Comparison of ENCODE assay signal across 1 cellular context in genomic region chr5:132873930-132874271, GRCh38.
A peak's percentile ranks its signal among the peaks of the same experiment; 100 is the strongest.
TF ChIP-seq lines count a peak whose summit lies in the region.

No MANE protein-coding gene starts in this region.

TF ChIP-seq in HepG2, 621 proteins besides CTCF, POLR2A, EP300 and RAD21:
- TF ChIP-seq ZNF510 (CRISPR knock-in tag; IDR thresholded peaks at IDR 0.05; ENCODE audit: low read depth) (0 out of 2 replicates have a peak, but pooled peaks have one; percentile 30), SMAD3 (CRISPR knock-in tag; IDR thresholded peaks at IDR 0.05) (0 out of 2 replicates have a peak, but pooled peaks have one; percentile 6), ZBTB2 (CRISPR knock-in tag; IDR thresholded peaks at IDR 0.05; ENCODE audit: low read depth) (0 out of 2 replicates have a peak, but pooled peaks have one; percentile 12), HMGXB4 (CRISPR knock-in tag; IDR thresholded peaks at IDR 0.05; ENCODE audit: borderline replicate concordance in 1 of 2, low read depth in 1 of 2) (0 out of 4 replicates have a peak, but pooled peaks of 1 of the 2 experiments have one; percentile 18), PLRG1 (conservative IDR thresholded peaks at IDR 0.05) (no peak), XRCC5 (optimal IDR thresholded peaks at IDR 0.05; ENCODE audit: low read length) (no peak), ZNF501 (CRISPR knock-in tag; IDR thresholded peaks at IDR 0.05) (peak; percentile 40; the same call in 1 of the 2 replicates), ZNF546 (CRISPR knock-in tag; conservative IDR thresholded peaks at IDR 0.05) (0 out of 2 replicates have a peak, but pooled peaks have one; percentile 14), ZC3H4 (CRISPR knock-in tag; IDR thresholded peaks at IDR 0.05; ENCODE audit: borderline replicate concordance) (0 out of 2 replicates have a peak, but pooled peaks have one; percentile 6), RNF219 (CRISPR knock-in tag; IDR thresholded peaks at IDR 0.05) (no peak), HNF4A (CRISPR knock-in tag; IDR thresholded peaks at IDR 0.05) (no peak), ZNF598 (CRISPR knock-in tag; IDR thresholded peaks at IDR 0.05; ENCODE audit: borderline replicate concordance) (peak; percentile 46; the same call in 1 of the 2 replicates), FOXO4 (CRISPR knock-in tag; conservative IDR thresholded peaks at IDR 0.05) (0 out of 2 replicates have a peak, but pooled peaks have one; percentile 20), ZNF577 (CRISPR knock-in tag; IDR thresholded peaks at IDR 0.05; ENCODE audit: borderline replicate concordance, low read depth) (0 out of 2 replicates have a peak, but pooled peaks have one; percentile 15), NONO (IDR thresholded peaks at IDR 0.05) (no peak), NONO (CRISPR knock-in tag; conservative IDR thresholded peaks at IDR 0.05) (peak; percentile 9; the same call in 1 of the 2 replicates), SYNCRIP (IDR thresholded peaks at IDR 0.05; ENCODE audit: insufficient read depth, low read depth, low read length) (no peak), REPIN1 (CRISPR knock-in tag; IDR thresholded peaks at IDR 0.05; ENCODE audit: borderline replicate concordance, low read depth) (no peak), KDM4B (CRISPR knock-in tag; IDR thresholded peaks at IDR 0.05) (no peak), CCDC6 (CRISPR knock-in tag; IDR thresholded peaks at IDR 0.05) (no peak), ZNF263 (CRISPR knock-in tag; IDR thresholded peaks at IDR 0.05) (0 out of 2 replicates have a peak, but pooled peaks have one; percentile 9), ZBTB10 (CRISPR knock-in tag; IDR thresholded peaks at IDR 0.05; ENCODE audit: borderline replicate concordance) (no peak), ZC3H13 (CRISPR knock-in tag; IDR thresholded peaks at IDR 0.05) (peak; percentile 81), NCOR1 (IDR thresholded peaks at IDR 0.05; ENCODE audit: borderline replicate concordance, low read length) (no peak), ZNF232 (CRISPR knock-in tag; IDR thresholded peaks at IDR 0.05; ENCODE audit: borderline replicate concordance) (0 out of 2 replicates have a peak, but pooled peaks have one; percentile 36), ONECUT2 (CRISPR knock-in tag; IDR thresholded peaks at IDR 0.05) (no peak), ZNF660 (CRISPR knock-in tag; IDR thresholded peaks at IDR 0.05; ENCODE audit: borderline replicate concordance, low read depth) (0 out of 2 replicates have a peak, but pooled peaks have one; percentile 1)
- TF ChIP-seq, protein P1, sequence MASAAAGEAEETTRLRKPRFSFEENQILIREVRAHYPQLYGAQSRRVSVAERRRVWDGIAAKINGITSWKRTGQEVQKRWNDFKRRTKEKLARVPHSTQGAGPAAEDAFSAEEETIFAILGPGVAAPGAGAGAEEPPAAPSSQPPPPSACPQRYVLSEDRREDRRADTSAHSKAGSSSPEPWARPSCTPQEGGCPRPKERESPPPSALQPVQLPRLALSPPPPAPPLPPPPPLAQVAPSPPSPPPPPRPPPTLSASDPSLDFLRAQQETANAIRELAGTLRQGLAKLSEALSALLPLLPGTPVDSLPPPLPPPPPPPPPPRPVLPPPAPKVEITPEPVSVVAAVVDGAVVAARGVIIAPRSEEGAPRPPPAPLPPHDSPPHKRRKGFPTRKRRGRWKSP (CRISPR knock-in tag; IDR thresholded peaks at IDR 0.05), result 0 out of 2 replicates have a peak, but pooled peaks have one; percentile 12
- TF ChIP-seq, protein P2, sequence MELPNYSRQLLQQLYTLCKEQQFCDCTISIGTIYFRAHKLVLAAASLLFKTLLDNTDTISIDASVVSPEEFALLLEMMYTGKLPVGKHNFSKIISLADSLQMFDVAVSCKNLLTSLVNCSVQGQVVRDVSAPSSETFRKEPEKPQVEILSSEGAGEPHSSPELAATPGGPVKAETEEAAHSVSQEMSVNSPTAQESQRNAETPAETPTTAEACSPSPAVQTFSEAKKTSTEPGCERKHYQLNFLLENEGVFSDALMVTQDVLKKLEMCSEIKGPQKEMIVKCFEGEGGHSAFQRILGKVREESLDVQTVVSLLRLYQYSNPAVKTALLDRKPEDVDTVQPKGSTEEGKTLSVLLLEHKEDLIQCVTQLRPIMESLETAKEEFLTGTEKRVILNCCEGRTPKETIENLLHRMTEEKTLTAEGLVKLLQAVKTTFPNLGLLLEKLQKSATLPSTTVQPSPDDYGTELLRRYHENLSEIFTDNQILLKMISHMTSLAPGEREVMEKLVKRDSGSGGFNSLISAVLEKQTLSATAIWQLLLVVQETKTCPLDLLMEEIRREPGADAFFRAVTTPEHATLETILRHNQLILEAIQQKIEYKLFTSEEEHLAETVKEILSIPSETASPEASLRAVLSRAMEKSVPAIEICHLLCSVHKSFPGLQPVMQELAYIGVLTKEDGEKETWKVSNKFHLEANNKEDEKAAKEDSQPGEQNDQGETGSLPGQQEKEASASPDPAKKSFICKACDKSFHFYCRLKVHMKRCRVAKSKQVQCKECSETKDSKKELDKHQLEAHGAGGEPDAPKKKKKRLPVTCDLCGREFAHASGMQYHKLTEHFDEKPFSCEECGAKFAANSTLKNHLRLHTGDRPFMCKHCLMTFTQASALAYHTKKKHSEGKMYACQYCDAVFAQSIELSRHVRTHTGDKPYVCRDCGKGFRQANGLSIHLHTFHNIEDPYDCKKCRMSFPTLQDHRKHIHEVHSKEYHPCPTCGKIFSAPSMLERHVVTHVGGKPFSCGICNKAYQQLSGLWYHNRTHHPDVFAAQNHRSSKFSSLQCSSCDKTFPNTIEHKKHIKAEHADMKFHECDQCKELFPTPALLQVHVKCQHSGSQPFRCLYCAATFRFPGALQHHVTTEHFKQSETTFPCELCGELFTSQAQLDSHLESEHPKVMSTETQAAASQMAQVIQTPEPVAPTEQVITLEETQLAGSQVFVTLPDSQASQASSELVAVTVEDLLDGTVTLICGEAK (IDR thresholded peaks at IDR 0.05), result no peak
- TF ChIP-seq, protein P2 (CRISPR knock-in tag; IDR thresholded peaks at IDR 0.05), result no peak
- TF ChIP-seq, protein P3, sequence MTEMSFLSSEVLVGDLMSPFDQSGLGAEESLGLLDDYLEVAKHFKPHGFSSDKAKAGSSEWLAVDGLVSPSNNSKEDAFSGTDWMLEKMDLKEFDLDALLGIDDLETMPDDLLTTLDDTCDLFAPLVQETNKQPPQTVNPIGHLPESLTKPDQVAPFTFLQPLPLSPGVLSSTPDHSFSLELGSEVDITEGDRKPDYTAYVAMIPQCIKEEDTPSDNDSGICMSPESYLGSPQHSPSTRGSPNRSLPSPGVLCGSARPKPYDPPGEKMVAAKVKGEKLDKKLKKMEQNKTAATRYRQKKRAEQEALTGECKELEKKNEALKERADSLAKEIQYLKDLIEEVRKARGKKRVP (CRISPR knock-in tag; IDR thresholded peaks at IDR 0.05), result no peak; a peak in 1 of 4 replicates
